Comparison of ENCODE assay signal across 7 cellular contexts in the genomic region with DNA sequence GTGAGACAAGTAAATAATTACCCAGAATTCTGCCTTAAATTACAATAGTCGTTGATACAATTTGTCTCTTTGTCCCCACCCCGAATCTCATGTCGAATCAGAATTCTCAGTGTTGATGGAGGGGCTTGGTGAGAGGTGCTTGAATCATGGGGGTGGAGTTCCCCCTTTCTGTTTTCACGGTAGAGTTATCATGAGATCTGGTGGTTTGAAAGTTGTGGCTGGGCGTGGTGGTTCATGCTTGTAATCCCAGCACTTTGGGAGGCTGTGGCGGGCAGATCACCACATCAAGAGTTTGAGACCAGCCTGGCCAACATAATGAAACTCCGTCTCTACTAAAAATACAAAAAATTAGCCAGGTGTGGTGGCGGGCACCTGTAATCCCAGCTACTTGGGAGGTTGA.
DNase-seq lines count a peak whose midpoint lies in the region; ATAC-seq and TF ChIP-seq lines count a peak whose summit lies in the region.
"Not testable (repeated sequence)": the region's sequence is repeated elsewhere in the genome, so short reads cannot be mapped to it uniquely, and the experiment has no call there.

No MANE protein-coding gene starts in this region.

- CTCF ChIA-PET in CD8-positive, alpha-beta T cell (lab: Charles Lee), result not testable (repeated sequence)
- CTCF ChIA-PET in activated CD4-positive, alpha-beta memory T cell treated with anti-CD3 and anti-CD28 coated beads for 36 hours (lab: Charles Lee), result interaction anchor here (1.3 kb wide), 1 partner anchor 15 kb away, joined by 3 read pairs; no protein-coding TSS in a partner anchor

- POLR2A ChIA-PET in CD8-positive, alpha-beta T cell (lab: Charles Lee), result not testable (repeated sequence)
- POLR2A ChIA-PET in activated CD4-positive, alpha-beta memory T cell treated with anti-CD3 and anti-CD28 coated beads for 36 hours (lab: Charles Lee), result interaction anchor here (0.7 kb wide), 1 partner anchor 1665 kb away, joined by 3 read pairs; no protein-coding TSS in a partner anchor

- not testable (repeated sequence) for H3K27ac ChIP-seq in CD8-positive, alpha-beta T cell (ENCODE audit: low read depth, low read length)

- not testable (repeated sequence) for H3K27me3 Mint-ChIP-seq in CD8-positive, alpha-beta T cell (ENCODE audit: low read depth); T-helper 17 cell; activated CD4-positive, alpha-beta memory T cell treated with anti-CD3 and anti-CD28 coated beads for 36 hours; immature natural killer cell (ENCODE audit: low read depth in 3 of 3)

- not testable (repeated sequence) for H3K36me3 ChIP-seq in CD8-positive, alpha-beta T cell (ENCODE audit: insufficient read depth, low read length)

- ATAC-seq in CD8-positive, alpha-beta T cell, result not testable (repeated sequence)
- peak; percentile 69 for ATAC-seq in T-helper 17 cell
- peak; percentile 35 to 89 for ATAC-seq in activated naive CD4-positive, alpha-beta T cell treated with anti-CD3 and anti-CD28 coated beads, Interleukin-2, amount 50 U/mL, for 72 hours

- not testable (repeated sequence) for H3K27me3 ChIP-seq in CD8-positive, alpha-beta T cell (ENCODE audit: insufficient read depth, low read length)

- not testable (repeated sequence) for H3K9me3 ChIP-seq in CD8-positive, alpha-beta T cell (ENCODE audit: low read length); T-helper 17 cell (ENCODE audit: control insufficient read depth, low read length, poor library complexity, severe bottlenecking)

- H3K4me3 Mint-ChIP-seq in CD8-positive, alpha-beta T cell; T-helper 17 cell; activated CD4-positive, alpha-beta memory T cell treated with anti-CD3 and anti-CD28 coated beads for 36 hours: not testable (repeated sequence)
- H3K4me3 Mint-ChIP-seq in immature natural killer cell, result peak overlapping the region in 2 of 5 donors; percentile 16 to 71

- peak overlapping the region; percentile 37 for H3K27ac Mint-ChIP-seq in CD8-positive, alpha-beta T cell
- H3K27ac Mint-ChIP-seq in T-helper 17 cell; activated CD4-positive, alpha-beta memory T cell treated with anti-CD3 and anti-CD28 coated beads for 36 hours: not testable (repeated sequence)
- H3K27ac Mint-ChIP-seq in activated naive CD4-positive, alpha-beta T cell treated with anti-CD3 and anti-CD28 coated beads, Interleukin-2, amount 50 U/mL, for 72 hours, result peak overlapping the region in 1 of 2 donors; percentile 75
- H3K27ac Mint-ChIP-seq in immature natural killer cell, result peak overlapping the region in 2 of 6 donors; percentile 37 to 66

- intact Hi-C loops in CD8-positive, alpha-beta T cell (cut with DNase I, micrococcal nuclease), result loop anchor here in 1 of 2 experiments (5.0 kb wide), 1 partner anchor 34 kb away; no protein-coding TSS in a partner anchor
- intact Hi-C loops in activated CD4-positive, alpha-beta memory T cell treated with anti-CD3 and anti-CD28 coated beads for 36 hours (cut with micrococcal nuclease), result not testable (repeated sequence)

- peaks cover 11% of the 10 kb centered on the region for H3K4me1 ChIP-seq in CD8-positive, alpha-beta T cell (ENCODE audit: insufficient read depth, low read length)

- H3K9me3 Mint-ChIP-seq in CD8-positive, alpha-beta T cell; immature natural killer cell: not testable (repeated sequence)
- peaks cover 17% of the 10 kb centered on the region for H3K9me3 Mint-ChIP-seq in activated CD4-positive, alpha-beta memory T cell treated with anti-CD3 and anti-CD28 coated beads for 36 hours
- H3K9me3 Mint-ChIP-seq in activated naive CD4-positive, alpha-beta T cell treated with anti-CD3 and anti-CD28 coated beads, Interleukin-2, amount 50 U/mL, for 72 hours, result peaks cover 10 to 12% of the 10 kb centered on the region in 2 donors

- DNase-seq in CD8-positive, alpha-beta T cell, result peak in 1 of 7 experiments; percentile 22
- DNase-seq in T-helper 17 cell; activated naive CD4-positive, alpha-beta T cell treated with anti-CD3 and anti-CD28 coated beads, Interleukin-2, amount 50 U/mL, for 72 hours (ENCODE audit: low spot score in 2 of 2): not testable (repeated sequence)
- peak; percentile 51 for DNase-seq in activated CD4-positive, alpha-beta memory T cell treated with anti-CD3 and anti-CD28 coated beads for 36 hours
- DNase-seq in activated T-cell treated with anti-CD3 and anti-CD28 coated beads, Interleukin-2, amount 50 U/mL, for 48 hours, result peak; percentile 55 to 60
- peak in 2 of 3 donors; percentile 12 to 31 for DNase-seq in immature natural killer cell
- peak; percentile 8 for DNase-seq in stimulated activated CD4-positive, alpha-beta T cell treated with anti-CD3 and anti-CD28 coated beads, Interleukin-4, amount 100 ng/mL, for 24 hours

- not testable (repeated sequence) for H3K4me3 ChIP-seq in CD8-positive, alpha-beta T cell (ENCODE audit: low read depth, low read length)

- H3K36me3 Mint-ChIP-seq in CD8-positive, alpha-beta T cell; T-helper 17 cell (ENCODE audit: low read depth); activated CD4-positive, alpha-beta memory T cell treated with anti-CD3 and anti-CD28 coated beads for 36 hours: not testable (repeated sequence)
- peaks cover 18 to 24% of the 10 kb centered on the region in 2 donors for H3K36me3 Mint-ChIP-seq in activated naive CD4-positive, alpha-beta T cell treated with anti-CD3 and anti-CD28 coated beads, Interleukin-2, amount 50 U/mL, for 72 hours
- peaks cover 3 to 14% (median 3%) of the 10 kb centered on the region in 3 donors for H3K36me3 Mint-ChIP-seq in immature natural killer cell

- TF ChIP-seq CTCF in CD8-positive, alpha-beta T cell (IDR thresholded peaks at IDR 0.05), result not testable (repeated sequence)

- H3K4me1 Mint-ChIP-seq in CD8-positive, alpha-beta T cell (ENCODE audit: low read depth), result peaks cover 33% of the 10 kb centered on the region
- not testable (repeated sequence) for H3K4me1 Mint-ChIP-seq in T-helper 17 cell
- peaks cover 15% of the 10 kb centered on the region for H3K4me1 Mint-ChIP-seq in activated CD4-positive, alpha-beta memory T cell treated with anti-CD3 and anti-CD28 coated beads for 36 hours (ENCODE audit: low read depth)
- peaks cover 59 to 65% of the 10 kb centered on the region in 2 donors for H3K4me1 Mint-ChIP-seq in immature natural killer cell
